10 cellular contexts compared by ENCODE assay signal in genomic region chr1:87450615-87451209, GRCh38.
DNase-seq lines count a peak whose midpoint lies in the region; FAIRE-seq and TF ChIP-seq lines count a peak whose summit lies in the region.
"Had no signal": no experiment of that assay in that cellular context is flagged by ENCODE, and none has a peak within 500 bp of the region (broad histone marks: within the 10 kb centered on the region; RNA-seq: fewer than 3 reads in every experiment).

No MANE protein-coding gene starts in this region.

- H3K27me3 ChIP-seq in MM.1S (replicated peaks; ENCODE audit: insufficient read depth, low read length) (no peaks in the 10 kb centered on the region), small intestine (ENCODE audit: control insufficient read depth in 2 of 2, insufficient read depth in 2 of 2, low read length in 2 of 2) (no peaks in the 10 kb centered on the region), SJCRH30 (no peaks in the 10 kb centered on the region)

- peak overlapping the region; percentile 38; the same call in 1 of the 2 replicates for H3K9ac ChIP-seq in MM.1S (ENCODE audit: low read length)

- H3K4me2 ChIP-seq in MM.1S (ENCODE audit: low read depth, low read length): peak overlapping the region; percentile 64

- TF ChIP-seq CTCF in MM.1S (IDR thresholded peaks at IDR 0.05; ENCODE audit: low read length): peak; percentile 67

- DNase-seq in SIG-M5 treated with dmso at 0.1 percent for 504 hours (lab: John Stamatoyannopoulos, UW; ENCODE audit: unreplicated experiment) (peak; percentile 12), SIG-M5 (lab: John Stamatoyannopoulos, UW) (no peak), MM.1S (peak; percentile 78), small intestine (peak; percentile 82), SJCRH30 (no peak), HuH-7 (ENCODE audit: low spot score) (no peak), glomerular visceral epithelial cell (ENCODE audit: extremely low spot score) (no peak)
- peak; percentile 5 for DNase-seq in activated T-helper 9 cell treated with anti-CD3 and anti-CD28 coated beads, Interleukin-2, amount 50 U/mL, for 16 hours (ENCODE audit: low read depth)
- DNase-seq: cortex of kidney had no signal

- H3K9me2 ChIP-seq in MM.1S (replicated peaks; ENCODE audit: insufficient read depth, low read length): no peaks in the 10 kb centered on the region

- FAIRE-seq in small intestine (lab: Jason Lieb, UNC): no peak
- FAIRE-seq: GM12891 had no signal

- H3K9me3 ChIP-seq in MM.1S (replicated peaks; ENCODE audit: insufficient read depth, low read length) (no peaks in the 10 kb centered on the region), small intestine (ENCODE audit: control insufficient read depth, low read depth) (no peaks in the 10 kb centered on the region), SJCRH30 (replicated peaks) (no peaks in the 10 kb centered on the region)

- H3K4me1 ChIP-seq in MM.1S (ENCODE audit: low read length): peaks cover 23% of the 10 kb centered on the region
- peaks cover 0 to 3% of the 10 kb centered on the region in 2 donors for H3K4me1 ChIP-seq in small intestine (ENCODE audit: control insufficient read depth in 2 of 2, insufficient read depth in 1 of 2, low read depth in 1 of 2, low read length in 1 of 2)
- H3K4me1 ChIP-seq in SJCRH30: no peaks in the 10 kb centered on the region

- H3K79me2 ChIP-seq in MM.1S (ENCODE audit: low read length): no peaks in the 10 kb centered on the region

- no peaks in the 10 kb centered on the region for H4K20me1 ChIP-seq in MM.1S (ENCODE audit: insufficient read depth, low read length)

- H3K27ac ChIP-seq in MM.1S (ENCODE audit: low read length) (peak overlapping the region; percentile 76; the same call in 1 of the 2 replicates), small intestine (ENCODE audit: low read depth in 1 of 2, low read length in 1 of 2) (peak overlapping the region in 1 of 2 donors; percentile 42), SJCRH30 (no peak overlapping the region)

- WGBS in small intestine, 3 donors: 30 to 56% (median 41%) methylated on average over 8 of the region's 8 CpGs

- H2AFZ ChIP-seq in MM.1S (ENCODE audit: low read length): peak overlapping the region; percentile 67

- H3K4me3 ChIP-seq in MM.1S (ENCODE audit: low read length): peak overlapping the region; percentile 47
- no peak overlapping the region for H3K4me3 ChIP-seq in small intestine (ENCODE audit: low read depth in 1 of 2, low read length in 2 of 2)
- H3K4me3 ChIP-seq in SJCRH30: no peak overlapping the region

- H3F3A ChIP-seq in MM.1S (ENCODE audit: insufficient read depth, low read length): peaks cover 19% of the 10 kb centered on the region

- no peaks in the 10 kb centered on the region for H3K36me3 ChIP-seq in MM.1S (replicated peaks; ENCODE audit: insufficient read depth, low read length)
- no peaks in the 10 kb centered on the region for H3K36me3 ChIP-seq in small intestine (ENCODE audit: control insufficient read depth in 2 of 2, insufficient read depth in 2 of 2, low read length in 2 of 2)
- no peaks in the 10 kb centered on the region for H3K36me3 ChIP-seq in SJCRH30

Comparison
In these comparisons a context has a peak if more than half of its experiments do, and no peak if none do; other contexts are left out.
1. DNase-seq: peak in SIG-M5 treated with dmso at 0.1 percent for 504 hours (single experiment), MM.1S (single experiment), activated T-helper 9 cell treated with anti-CD3 and anti-CD28 coated beads, Interleukin-2, amount 50 U/mL, for 16 hours (single experiment) and small intestine (single experiment); none in SIG-M5 (single experiment), SJCRH30 (0 of 2), HuH-7 (single experiment) and glomerular visceral epithelial cell (single experiment).